Comparison of ENCODE assay signal across 2 cellular contexts in genomic region chr13:111551421-111551820, GRCh38.
A peak's percentile ranks its signal among the peaks of the same experiment; 100 is the strongest.
TF ChIP-seq lines count a peak whose summit lies in the region.

No MANE protein-coding gene starts in this region.

TF ChIP-seq in liver, 16 proteins besides CTCF, POLR2A, EP300 and RAD21 (continued from another document):
- peak; percentile 56 for TF ChIP-seq REST (IDR thresholded peaks at IDR 0.05)
- TF ChIP-seq GABPA (IDR thresholded peaks at IDR 0.05 in 1 of 2, conservative IDR thresholded peaks at IDR 0.05 in 1 of 2): peak in 1 of 2 donors; percentile 42
- peak; percentile 83 for TF ChIP-seq SP1 (IDR thresholded peaks at IDR 0.05)
- peak; percentile 27 to 75 for TF ChIP-seq JUND (IDR thresholded peaks at IDR 0.05)
- no peak for TF ChIP-seq ATF3 (IDR thresholded peaks at IDR 0.05)
- no peak for TF ChIP-seq HNF4G (IDR thresholded peaks at IDR 0.05)
- TF ChIP-seq FOXA1 (IDR thresholded peaks at IDR 0.05): peak; percentile 69
- TF ChIP-seq EGR1 (IDR thresholded peaks at IDR 0.05; ENCODE audit: low read depth in 2 of 2): peak in 1 of 2 donors; percentile 74
- peak; percentile 82 for TF ChIP-seq ZBTB33 (IDR thresholded peaks at IDR 0.05)
- no peak for TF ChIP-seq FOXA2 (IDR thresholded peaks at IDR 0.05)
- TF ChIP-seq TAF1 (conservative IDR thresholded peaks at IDR 0.05): no peak
- TF ChIP-seq YY1 (IDR thresholded peaks at IDR 0.05): peak; percentile 73
- peak; percentile 80 to 92 for TF ChIP-seq HNF4A (conservative IDR thresholded peaks at IDR 0.05)

TF ChIP-seq in HepG2, 621 proteins besides CTCF, POLR2A, EP300 and RAD21 (continued from another document):
- no peak for TF ChIP-seq ZNF512B (CRISPR knock-in tag; IDR thresholded peaks at IDR 0.05; ENCODE audit: borderline replicate concordance)
- TF ChIP-seq MTERF4 (CRISPR knock-in tag; IDR thresholded peaks at IDR 0.05): no peak
- no peak for TF ChIP-seq SOX5 (CRISPR knock-in tag; IDR thresholded peaks at IDR 0.05; ENCODE audit: borderline replicate concordance)
- no peak for TF ChIP-seq ZNF768 (CRISPR knock-in tag; IDR thresholded peaks at IDR 0.05)
- TF ChIP-seq RFX5 (IDR thresholded peaks at IDR 0.05; ENCODE audit: low read depth, low read length): no peak
- no peak for TF ChIP-seq FOSL1 (CRISPR knock-in tag; IDR thresholded peaks at IDR 0.05; ENCODE audit: borderline replicate concordance)
- TF ChIP-seq ZFP82 (CRISPR knock-in tag; IDR thresholded peaks at IDR 0.05; ENCODE audit: borderline replicate concordance): no peak
